In the genomic region with DNA sequence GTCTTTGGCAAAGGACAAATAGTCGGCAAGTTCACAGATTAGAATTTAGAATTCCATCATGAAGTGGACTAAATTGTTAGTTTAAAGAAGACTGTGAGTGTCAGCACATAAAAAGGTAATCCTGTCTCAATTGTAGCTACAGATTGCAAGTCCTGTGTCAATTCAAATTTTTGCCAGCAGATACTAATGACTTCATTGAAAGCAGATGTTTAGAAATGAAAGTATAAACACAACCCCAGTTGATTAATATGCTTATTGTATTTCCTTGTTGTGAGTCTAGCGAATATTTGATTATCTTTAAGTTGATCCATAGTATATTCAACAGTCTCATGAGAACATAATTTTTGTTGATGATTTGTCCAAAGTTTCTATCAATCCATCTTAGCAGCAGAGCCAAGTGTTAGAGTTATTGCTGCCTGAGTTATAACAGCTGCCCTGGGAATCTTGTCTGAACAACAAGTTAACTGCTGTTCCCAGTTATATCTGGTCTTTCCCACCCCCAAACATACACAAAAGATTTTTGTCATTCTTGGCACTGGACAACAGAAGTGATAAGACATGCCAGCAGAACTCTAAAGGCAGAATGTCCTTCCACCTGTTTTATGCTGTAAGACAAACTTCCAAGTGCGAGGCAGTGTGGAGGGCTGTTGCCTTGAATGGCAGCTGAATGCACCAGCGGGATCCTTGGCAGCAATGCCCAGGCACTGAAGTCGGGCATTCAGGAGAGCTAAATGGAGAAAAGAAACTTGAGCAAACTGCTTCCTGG, we compare ENCODE assay signal across 11 cellular contexts. TPM values are rescaled to one million over a fixed set of nuclear protein-coding genes. Genes with fewer than 3 reads are reported as not detected.
DNase-seq lines count a peak whose midpoint lies in the region; ATAC-seq and TF ChIP-seq lines count a peak whose summit lies in the region.
"Had no signal": no experiment of that assay in that cellular context is flagged by ENCODE, and none has a peak within 500 bp of the region (broad histone marks: within the 10 kb centered on the region; RNA-seq: fewer than 3 reads in every experiment).

No MANE protein-coding gene starts in this region.

- WGBS in lung, 2 donors = 45 to 72% methylated on average over 5 of the region's 5 CpGs
- WGBS in suprapubic skin = 40% methylated on average over 5 of the region's 5 CpGs

- ATAC-seq in lung (ENCODE audit: insufficient read depth, low FRiP score) = peak; percentile 19
- ATAC-seq in stimulated activated naive B cell treated with anti-CD40 and anti-IgM and Interleukin-4, amounts not matched to agents 10 μg/mL and 1 μg/mL and 100 μg/mL, for 72 hours (replicated peaks) = no peak
- no peak for ATAC-seq in GM21447 (IDR thresholded peaks at IDR 0.05; ENCODE audit: unreplicated experiment)

- peaks cover 0 to 3% of the 10 kb centered on the region in 2 donors for H3K9me3 Mint-ChIP-seq in stimulated activated naive B cell treated with anti-CD40 and anti-IgM and Interleukin-4, amounts not matched to agents 10 μg/mL and 1 μg/mL and 100 μg/mL, for 72 hours
- H3K9me3 Mint-ChIP-seq: activated CD4-positive, alpha-beta T cell treated with anti-CD3 and anti-CD28 coated beads, Interleukin-2, amount 10 ng/mL, durations not matched to agents 7 days and 5 days had no signal

- H3K27me3 Mint-ChIP-seq in stimulated activated naive B cell treated with anti-CD40 and anti-IgM and Interleukin-4, amounts not matched to agents 10 μg/mL and 1 μg/mL and 100 μg/mL, for 72 hours = no peaks in the 10 kb centered on the region
- H3K27me3 Mint-ChIP-seq: naive B cell had no signal

- peak; percentile 38 for DNase-seq in MG63
- DNase-seq in lung (ENCODE audit: low spot score) = no peak
- DNase-seq in suprapubic skin (ENCODE audit: low spot score in 2 of 2) = no peak
- no peak for DNase-seq in stimulated activated naive CD4-positive, alpha-beta T cell treated with Interleukin-2 at 50 U/mL for 16 hours (lab: John Stamatoyannopoulos, UW)
- DNase-seq in stimulated activated naive B cell treated with anti-CD40 and anti-IgM and Interleukin-4, amounts not matched to agents 10 μg/mL and 1 μg/mL and 100 μg/mL, for 72 hours = no peak
- DNase-seq in SW 1271 (lab: John Stamatoyannopoulos, UW) = no peak
- DNase-seq: activated CD4-positive, alpha-beta T cell treated with anti-CD3 and anti-CD28 coated beads, Interleukin-2, amount 10 ng/mL, durations not matched to agents 7 days and 5 days; GDM1; naive B cell had no signal

- H3K4me3 Mint-ChIP-seq in stimulated activated naive B cell treated with anti-CD40 and anti-IgM and Interleukin-4, amounts not matched to agents 10 μg/mL and 1 μg/mL and 100 μg/mL, for 72 hours = peak overlapping the region in 1 of 2 donors; percentile 44
- H3K4me3 Mint-ChIP-seq: activated CD4-positive, alpha-beta T cell treated with anti-CD3 and anti-CD28 coated beads, Interleukin-2, amount 10 ng/mL, durations not matched to agents 7 days and 5 days had no signal

- peaks cover 26 to 46% of the 10 kb centered on the region in 2 donors for H3K4me1 Mint-ChIP-seq in stimulated activated naive B cell treated with anti-CD40 and anti-IgM and Interleukin-4, amounts not matched to agents 10 μg/mL and 1 μg/mL and 100 μg/mL, for 72 hours

- peaks cover 2 to 12% of the 10 kb centered on the region in 2 donors for H3K4me1 ChIP-seq in lung (ENCODE audit: control insufficient read depth in 2 of 2, insufficient read depth in 2 of 2, low read length in 2 of 2)
- peaks cover 10% of the 10 kb centered on the region for H3K4me1 ChIP-seq in suprapubic skin

- no peak for TF ChIP-seq POLR2A in suprapubic skin (IDR thresholded peaks at IDR 0.05)

- H3K9me3 ChIP-seq in MG63 = no peaks in the 10 kb centered on the region
- H3K9me3 ChIP-seq in lung (ENCODE audit: control insufficient read depth in 2 of 2, insufficient read depth in 1 of 2, low read length in 1 of 2) = no peaks in the 10 kb centered on the region
- no peaks in the 10 kb centered on the region for H3K9me3 ChIP-seq in suprapubic skin

- no peak overlapping the region for H3K27ac Mint-ChIP-seq in stimulated activated naive B cell treated with anti-CD40 and anti-IgM and Interleukin-4, amounts not matched to agents 10 μg/mL and 1 μg/mL and 100 μg/mL, for 72 hours
- H3K27ac Mint-ChIP-seq: activated CD4-positive, alpha-beta T cell treated with anti-CD3 and anti-CD28 coated beads, Interleukin-2, amount 10 ng/mL, durations not matched to agents 7 days and 5 days had no signal

- H3K4me3 ChIP-seq in MG63 = 0 out of 2 replicates have a peak overlapping the region, but pooled peaks have one; percentile 8
- H3K4me3 ChIP-seq in lung = no peak overlapping the region
- H3K4me3 ChIP-seq in suprapubic skin = peak overlapping the region; percentile 23

- H3K36me3 ChIP-seq in MG63 (no peaks in the 10 kb centered on the region), lung (ENCODE audit: control insufficient read depth in 2 of 2, insufficient read depth in 2 of 2, low read length in 2 of 2) (no peaks in the 10 kb centered on the region), suprapubic skin (no peaks in the 10 kb centered on the region)

- H3K27ac ChIP-seq in cingulate gyrus (ENCODE audit: low read depth, low read length) (peak overlapping the region; percentile 88), lung (ENCODE audit: low read depth in 1 of 2, low read length in 1 of 2) (peak overlapping the region in 1 of 2 donors; percentile 78), suprapubic skin (no peak overlapping the region)

- no peak for TF ChIP-seq CTCF in lung (IDR thresholded peaks at IDR 0.05; ENCODE audit: control extremely low read depth, extremely low read depth)
- TF ChIP-seq CTCF in suprapubic skin (IDR thresholded peaks at IDR 0.05) = no peak

- H3K36me3 Mint-ChIP-seq in stimulated activated naive B cell treated with anti-CD40 and anti-IgM and Interleukin-4, amounts not matched to agents 10 μg/mL and 1 μg/mL and 100 μg/mL, for 72 hours = peaks cover 3 to 5% of the 10 kb centered on the region in 2 donors
- H3K36me3 Mint-ChIP-seq: naive B cell had no signal

- TF ChIP-seq EP300 in suprapubic skin (IDR thresholded peaks at IDR 0.05) = no peak

- H3K27me3 ChIP-seq in MG63 (0 out of 2 replicates have a peak, but pooled peaks cover 4% of the 10 kb centered on the region), lung (ENCODE audit: control insufficient read depth, insufficient read depth) (no peaks in the 10 kb centered on the region), suprapubic skin (no peaks in the 10 kb centered on the region)

RNA-seq across cellular contexts. Expression of gene HERPUD2, which starts 21.3 kb away (rescaled TPM):
- total RNA-seq in MG63 (2014; rRNA removed; shearing (Covaris generic); ENCODE audit: low replicate concordance) = 12.0 and 16.2 TPM in 2 replicates
- total RNA-seq in lung (10 to 100 TPM; 24.7 to 32.2 TPM), suprapubic skin (10 to 100 TPM; 35.2 to 59.8 (median 44.3) TPM)
- 10 to 100 TPM; 10.4 to 18.9 TPM for polyA plus RNA-seq in lung
